Comparison of ENCODE assay signal across 2 cellular contexts in genomic region chr2:226339616-226340015, GRCh38.
TF ChIP-seq lines count a peak whose summit lies in the region.

No MANE protein-coding gene starts in this region.

TF ChIP-seq in HepG2, 621 proteins besides CTCF, POLR2A, EP300 and RAD21:
- TF ChIP-seq ZNF468 (CRISPR knock-in tag; IDR thresholded peaks at IDR 0.05) (no peak), ATF7 (IDR thresholded peaks at IDR 0.05) (peak; percentile 94), ATF7 (CRISPR knock-in tag; IDR thresholded peaks at IDR 0.05) (no peak), FOXP1 (IDR thresholded peaks at IDR 0.05) (no peak), FOXP1 (CRISPR knock-in tag; IDR thresholded peaks at IDR 0.05) (no peak), SETDB1 (CRISPR knock-in tag; IDR thresholded peaks at IDR 0.05; ENCODE audit: borderline replicate concordance) (no peak)
- TF ChIP-seq, protein P1, sequence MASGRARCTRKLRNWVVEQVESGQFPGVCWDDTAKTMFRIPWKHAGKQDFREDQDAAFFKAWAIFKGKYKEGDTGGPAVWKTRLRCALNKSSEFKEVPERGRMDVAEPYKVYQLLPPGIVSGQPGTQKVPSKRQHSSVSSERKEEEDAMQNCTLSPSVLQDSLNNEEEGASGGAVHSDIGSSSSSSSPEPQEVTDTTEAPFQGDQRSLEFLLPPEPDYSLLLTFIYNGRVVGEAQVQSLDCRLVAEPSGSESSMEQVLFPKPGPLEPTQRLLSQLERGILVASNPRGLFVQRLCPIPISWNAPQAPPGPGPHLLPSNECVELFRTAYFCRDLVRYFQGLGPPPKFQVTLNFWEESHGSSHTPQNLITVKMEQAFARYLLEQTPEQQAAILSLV (CRISPR knock-in tag; IDR thresholded peaks at IDR 0.05; ENCODE audit: borderline replicate concordance): no peak

TF ChIP-seq in H1, 55 proteins besides CTCF, POLR2A, EP300 and RAD21:
- TF ChIP-seq E2F6 (IDR thresholded peaks at IDR 0.05) (no peak), KDM1A (IDR thresholded peaks at IDR 0.05; ENCODE audit: borderline replicate concordance, low read length) (no peak), MAX (IDR thresholded peaks at IDR 0.05) (no peak)
